Comparison of ENCODE assay signal across 22 cellular contexts in genomic region chr2:70988151-70988550, GRCh38. TPM values are rescaled to one million over a fixed set of nuclear protein-coding genes. Genes with fewer than 3 reads are reported as not detected.
A peak's percentile ranks its signal among the peaks of the same experiment; 100 is the strongest.
DNase-seq lines count a peak whose midpoint lies in the region; ATAC-seq and TF ChIP-seq lines count a peak whose summit lies in the region.
"Had no signal": no experiment of that assay in that cellular context is flagged by ENCODE, and none has a peak within 500 bp of the region (broad histone marks: within the 10 kb centered on the region; RNA-seq: fewer than 3 reads in every experiment).

No MANE protein-coding gene starts in this region.

- H3K4me1 ChIP-seq in heart right ventricle (peaks cover 9 to 47% (median 27%) of the 10 kb centered on the region in 9 donors), spleen (peaks cover 13 to 45% (median 27%) of the 10 kb centered on the region in 6 donors)

- no peaks in the 10 kb centered on the region for H3K27me3 ChIP-seq in heart right ventricle
- no peaks in the 10 kb centered on the region for H3K27me3 ChIP-seq in spleen (replicated peaks in 1 of 7)
- H3K27me3 ChIP-seq: MG63 had no signal

- peaks cover 0 to 81% (median 37%) of the 10 kb centered on the region in 9 donors for H3K36me3 ChIP-seq in heart right ventricle
- H3K36me3 ChIP-seq in spleen: peaks cover 0 to 75% (median 55%) of the 10 kb centered on the region in 6 donors

- peak; percentile 2 for DNase-seq in GM03348 (ENCODE audit: low spot score)
- no peak for DNase-seq in T-helper 17 cell
- DNase-seq in heart right ventricle: no peak
- peak; percentile 62 for DNase-seq in spleen
- no peak for DNase-seq in stimulated activated CD4-positive, alpha-beta T cell treated with anti-CD3 and anti-CD28 coated beads, Interleukin-4, amount 100 ng/mL, for 24 hours
- no peak for DNase-seq in DMS53 (lab: John Stamatoyannopoulos, UW)
- DNase-seq: activated CD4-positive, alpha-beta T cell treated with anti-CD3 and anti-CD28 coated beads for 36 hours; activated naive CD4-positive, alpha-beta T cell treated with Interleukin-2 at 50 U/mL for 16 hours; AML-193; effector memory CD8-positive, alpha-beta T cell; glutamatergic neuron; MG63; NCI-H1436 treated with DMSO at 0.1 percent for 48 hours; NCI-H748 treated with DMSO at 0.1 percent for 48 hours; SHP77; stimulated activated CD8-positive, alpha-beta memory T cell treated with anti-CD3 and anti-CD28 coated beads, Interleukin-4, amount 100 ng/mL, for 48 hours had no signal

- H3K4me3 Mint-ChIP-seq in T-helper 17 cell: no peak overlapping the region
- H3K4me3 Mint-ChIP-seq: activated CD4-positive, alpha-beta T cell treated with anti-CD3 and anti-CD28 coated beads for 36 hours; effector memory CD8-positive, alpha-beta T cell had no signal

- no peaks in the 10 kb centered on the region for H3K9me3 ChIP-seq in T-helper 17 cell (ENCODE audit: control insufficient read depth, low read length, poor library complexity, severe bottlenecking)
- no peaks in the 10 kb centered on the region for H3K9me3 ChIP-seq in heart right ventricle
- no peaks in the 10 kb centered on the region for H3K9me3 ChIP-seq in spleen
- H3K9me3 ChIP-seq: HAP-1, MG63, mucosa of descending colon had no signal

- TF ChIP-seq POLR2A in spleen (IDR thresholded peaks at IDR 0.05): no peak

- H3K4me3 ChIP-seq in heart right ventricle (no peak overlapping the region), spleen (no peak overlapping the region)
- H3K4me3 ChIP-seq: HAP-1, MG63, mucosa of descending colon had no signal

- ATAC-seq in T-helper 17 cell (no peak), heart right ventricle (peak in 2 of 8 donors; percentile 19 to 20), GM21367 (IDR thresholded peaks at IDR 0.05; ENCODE audit: unreplicated experiment) (no peak)
- ATAC-seq: activated CD4-positive, alpha-beta T cell treated with anti-CD3 and anti-CD28 coated beads for 36 hours; effector memory CD8-positive, alpha-beta T cell; mucosa of descending colon had no signal

- peaks cover 4% of the 10 kb centered on the region for H3K36me3 Mint-ChIP-seq in T-helper 17 cell (ENCODE audit: low read depth)

- peak overlapping the region in 7 of 10 donors; percentile 23 to 69 (median 50) for H3K27ac ChIP-seq in heart right ventricle
- H3K27ac ChIP-seq in spleen: no peak overlapping the region

- intact Hi-C loops in heart right ventricle (cut with DNase I): no loop called here
- intact Hi-C loops in spleen (cut with DNase I; ENCODE audit: low total_unique reads): no loop called here

- H3K27me3 Mint-ChIP-seq in T-helper 17 cell: no peaks in the 10 kb centered on the region
- H3K27me3 Mint-ChIP-seq: activated CD4-positive, alpha-beta T cell treated with anti-CD3 and anti-CD28 coated beads for 36 hours; effector memory CD8-positive, alpha-beta T cell had no signal

- peaks cover 26% of the 10 kb centered on the region for H3K4me1 Mint-ChIP-seq in T-helper 17 cell

- 40 to 45% methylated on average over 4 of the region's 4 CpGs for WGBS in heart right ventricle, 2 donors
- WGBS in spleen, 5 donors: 81 to 91% (median 87%) methylated on average over 4 of the region's 4 CpGs

- peak overlapping the region; percentile 56 for H3K27ac Mint-ChIP-seq in T-helper 17 cell
- H3K27ac Mint-ChIP-seq: effector memory CD8-positive, alpha-beta T cell had no signal

- TF ChIP-seq CTCF in heart right ventricle (IDR thresholded peaks at IDR 0.05) (no peak), spleen (IDR thresholded peaks at IDR 0.05 in 8 of 11, conservative IDR thresholded peaks at IDR 0.05 in 3 of 11) (no peak)

RNA-seq across cellular contexts. Expression of gene TEX261, which starts 6.5 kb away (rescaled TPM):
- total RNA-seq in T-helper 17 cell (10 to 100 TPM; 30.0 to 31.3 TPM), heart right ventricle (10 to 100 TPM; 35.9 to 67.0 (median 45.1) TPM), spleen (10 to 100 TPM; 28.6 to 55.7 (median 39.8) TPM)
- polyA plus RNA-seq in heart right ventricle (10 to 100 TPM; 17.5 to 34.4 TPM), spleen (10 to 100 TPM in 2 of 3 donors, 1 to 10 TPM in 1; 8.7 to 21.7 (median 12.9) TPM)

RNA-seq across cellular contexts. Expression of gene ANKRD53, which starts 9.7 kb away (rescaled TPM):
- under 1 TPM; 0.34 to 0.80 TPM for total RNA-seq in T-helper 17 cell
- total RNA-seq in heart right ventricle: 1 to 10 TPM in 1 of 10 donors, under 1 TPM in 8, not detected in 1; 0.14 to 1.3 (median 0.74) TPM
- polyA plus RNA-seq in heart right ventricle: 1 to 10 TPM in 1 of 2 donors, under 1 TPM in 1; 0.97 to 1.1 TPM
- 1 to 10 TPM in 3 of 7 donors, under 1 TPM in 2, not detected in 2; 0.39 to 1.7 (median 1.3) TPM for total RNA-seq in spleen
- under 1 TPM; 0.22 to 0.72 (median 0.27) TPM for polyA plus RNA-seq in spleen
- total RNA-seq: Daoy, OCI-LY7 had no signal

RNA-seq across cellular contexts. Expression of gene ATP6V1B1, which starts 52.5 kb away (rescaled TPM):
- total RNA-seq in T-helper 17 cell (not detected), heart right ventricle (1 to 10 TPM in 3 of 10 donors, under 1 TPM in 3, not detected in 4; 0.30 to 2.0 (median 0.88) TPM), spleen (not detected)
- polyA plus RNA-seq in heart right ventricle (1 to 10 TPM in 1 of 2 donors, under 1 TPM in 1; 0.28 to 6.4 TPM), spleen (under 1 TPM in 2 of 3 donors, not detected in 1; 0.06 to 0.11 TPM)
- total RNA-seq: activated CD4-positive, alpha-beta T cell treated with anti-CD3 and anti-CD28 coated beads for 36 hours; mucosa of descending colon; OCI-LY7; temporal lobe had no signal

Comparison
In these comparisons a context has a peak if more than half of its experiments do, and no peak if none do; other contexts are left out.
1. DNase-seq: peak in GM03348 (single experiment) and spleen (single experiment); none in T-helper 17 cell (0 of 3), heart right ventricle (0 of 2), stimulated activated CD4-positive, alpha-beta T cell treated with anti-CD3 and anti-CD28 coated beads, Interleukin-4, amount 100 ng/mL, for 24 hours (single experiment) and DMS53 (single experiment).
2. H3K27ac ChIP-seq: peak in heart right ventricle (7 of 10); none in spleen (0 of 8).